8 cellular contexts compared by ENCODE assay signal in the genomic region with DNA sequence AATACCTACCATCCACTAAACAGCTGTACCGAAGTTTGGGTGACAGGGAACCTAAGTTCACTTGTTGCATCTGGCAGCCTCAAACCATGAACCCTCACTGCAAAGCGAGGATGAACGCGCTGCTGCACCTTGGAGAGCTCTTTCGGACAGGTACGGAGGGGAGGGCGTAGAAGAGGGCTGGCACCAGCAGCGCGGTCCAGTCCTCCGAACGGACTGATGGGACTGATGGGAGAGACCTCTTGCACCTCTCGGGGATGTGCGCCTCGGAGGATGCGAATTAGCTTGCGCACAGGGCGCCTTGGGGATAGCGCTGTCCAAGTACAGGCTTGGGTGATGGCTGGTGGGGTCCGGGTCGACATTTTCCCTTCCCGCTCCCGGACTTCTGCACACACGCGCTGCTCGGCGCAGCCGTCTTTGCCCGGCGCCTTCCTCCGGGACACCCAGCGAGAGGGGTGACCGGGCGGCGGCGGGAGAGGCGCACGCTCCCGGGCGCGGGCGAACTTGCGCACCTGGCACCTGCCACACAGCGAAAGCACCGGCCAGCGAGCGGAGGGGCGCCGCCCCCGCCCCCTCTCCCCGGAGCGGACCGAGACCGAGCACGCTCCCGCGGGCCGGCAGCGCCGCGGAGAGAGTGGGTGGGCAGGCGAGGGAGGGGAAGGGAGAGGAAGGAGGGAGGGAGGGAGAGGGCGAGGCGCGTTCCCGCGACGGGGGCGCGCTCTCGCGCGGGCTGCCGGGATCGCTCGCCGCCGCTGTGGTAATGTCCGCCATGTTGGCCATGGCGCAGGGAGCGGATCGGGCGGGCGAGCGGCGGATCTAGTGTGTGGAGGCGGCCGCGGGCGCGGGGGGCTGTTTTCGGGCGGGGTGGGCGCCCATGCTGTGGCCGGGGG. TPM values are rescaled to one million over a fixed set of nuclear protein-coding genes. Genes with fewer than 3 reads are reported as not detected.
DNase-seq lines count a peak whose midpoint lies in the region; ATAC-seq and TF ChIP-seq lines count a peak whose summit lies in the region.

TSS of gene EPC2 (plus strand) at position 754 of the 887 bp plus-strand sequence. CDS start 267 bp downstream, outside the sequence.

- H3K4me1 Mint-ChIP-seq in GM23338 (peaks cover 29% of the 10 kb centered on the region), neural progenitor cell (peaks cover 14% of the 10 kb centered on the region)

- peaks cover 27% of the 10 kb centered on the region for H3K4me1 ChIP-seq in GM23338 (ENCODE audit: insufficient read depth)
- H3K4me1 ChIP-seq in SJCRH30: no peaks in the 10 kb centered on the region
- H3K4me1 ChIP-seq in foreskin keratinocyte: peaks cover 17% of the 10 kb centered on the region
- peaks cover 13% of the 10 kb centered on the region for H3K4me1 ChIP-seq in neural progenitor cell

- H3F3A ChIP-seq in GM23338 (replicated peaks; ENCODE audit: low read depth): 0 out of 2 replicates have a peak, but pooled peaks cover 3% of the 10 kb centered on the region
- H3F3A ChIP-seq in neural progenitor cell (ENCODE audit: low read depth): peaks cover 15% of the 10 kb centered on the region

- H3K9me3 Mint-ChIP-seq in GM23338 (no peaks in the 10 kb centered on the region; the same call in 2 of the 3 replicates), neural progenitor cell (peaks cover 2% of the 10 kb centered on the region)

- H3K4me3 ChIP-seq in GM23338: peak within 1 kb of the TSS; percentile 94
- peak within 1 kb of the TSS; percentile 90 for H3K4me3 ChIP-seq in LNCaP clone FGC (ENCODE audit: low read depth, low read length)
- peak within 1 kb of the TSS; percentile 93 for H3K4me3 ChIP-seq in SJCRH30
- H3K4me3 ChIP-seq in neural progenitor cell: peak within 1 kb of the TSS; percentile 74

- DNase-seq in EL: peak; percentile 81
- DNase-seq in GM23338 (ENCODE audit: low spot score): peak; percentile 84
- peak; percentile 38 for DNase-seq in LNCaP clone FGC (ENCODE audit: low read depth)
- peak; percentile 82 to 86 for DNase-seq in SJCRH30
- DNase-seq in activated gamma-delta T cell treated with anti-CD3 and anti-CD28 coated beads, Interleukin-2, amount 50 U/mL, for 16 hours (ENCODE audit: low read depth): peak; percentile 82
- peak in 1 of 2 donors; percentile 78 for DNase-seq in foreskin keratinocyte
- peak; percentile 92 for DNase-seq in neural progenitor cell (ENCODE audit: low spot score)
- DNase-seq in stromal cell of bone marrow (ENCODE audit: low read depth): peak; percentile 59

- H4K20me1 ChIP-seq in GM23338 (replicated peaks; ENCODE audit: insufficient read depth): peaks cover 33% of the 10 kb centered on the region
- peaks cover 38% of the 10 kb centered on the region for H4K20me1 ChIP-seq in neural progenitor cell (ENCODE audit: low read depth)

- H3K27me3 ChIP-seq in GM23338 (ENCODE audit: insufficient read depth): peaks cover 3% of the 10 kb centered on the region; the same call in 1 of the 2 replicates
- no peaks in the 10 kb centered on the region for H3K27me3 ChIP-seq in SJCRH30
- no peaks in the 10 kb centered on the region for H3K27me3 ChIP-seq in foreskin keratinocyte
- H3K27me3 ChIP-seq in neural progenitor cell: peaks cover 29% of the 10 kb centered on the region

- peak within 1 kb of the TSS; percentile 99 for H3K9ac ChIP-seq in neural progenitor cell

- H3K9me3 ChIP-seq in SJCRH30 (replicated peaks) (no peaks in the 10 kb centered on the region), neural progenitor cell (ENCODE audit: low read depth) (no peaks in the 10 kb centered on the region)

- H3K27me3 Mint-ChIP-seq in GM23338 (ENCODE audit: insufficient read depth, low read depth, poor library complexity) (peaks cover 9% of the 10 kb centered on the region), neural progenitor cell (ENCODE audit: insufficient read depth, low read depth) (peaks cover 10% of the 10 kb centered on the region)

- H3K27ac ChIP-seq in GM23338 (ENCODE audit: low read depth) (peak within 1 kb of the TSS; percentile 96), SJCRH30 (peak within 1 kb of the TSS; percentile 82), foreskin keratinocyte (peak within 1 kb of the TSS; percentile 85), neural progenitor cell (peak within 1 kb of the TSS; percentile 99)

- H3K36me3 ChIP-seq in GM23338 (ENCODE audit: insufficient read depth) (no peaks in the 10 kb centered on the region), SJCRH30 (no peaks in the 10 kb centered on the region; the same call in 1 of the 2 replicates), neural progenitor cell (no peaks in the 10 kb centered on the region)

- peak; percentile 80 for ATAC-seq in GM23338
- ATAC-seq in foreskin keratinocyte: peak; percentile 68

- no peak for TF ChIP-seq CTCF in GM23338 (conservative IDR thresholded peaks at IDR 0.05; ENCODE audit: low read depth in 2 of 2)
- TF ChIP-seq CTCF in LNCaP clone FGC (IDR thresholded peaks at IDR 0.05; ENCODE audit: control insufficient read depth, extremely low read depth, insufficient read depth): no peak
- TF ChIP-seq CTCF in foreskin keratinocyte (conservative IDR thresholded peaks at IDR 0.05): peak; percentile 3
- TF ChIP-seq CTCF in neural progenitor cell (IDR thresholded peaks at IDR 0.05): no peak

- H2AFZ ChIP-seq in GM23338 (peak within 1 kb of the TSS; percentile 11), neural progenitor cell (replicated peaks) (peak within 1 kb of the TSS; percentile 93)

- H3K36me3 Mint-ChIP-seq in GM23338 (ENCODE audit: low read depth): no peaks in the 10 kb centered on the region
- H3K36me3 Mint-ChIP-seq in neural progenitor cell: peaks cover 11% of the 10 kb centered on the region

- H3K79me2 ChIP-seq in GM23338 (replicated peaks; ENCODE audit: insufficient read depth): peaks cover 40% of the 10 kb centered on the region
- H3K79me2 ChIP-seq in neural progenitor cell (ENCODE audit: low read depth): peaks cover 40% of the 10 kb centered on the region

- H3K27ac Mint-ChIP-seq in GM23338: peak within 1 kb of the TSS; percentile 99
- peak within 1 kb of the TSS; percentile 98 for H3K27ac Mint-ChIP-seq in neural progenitor cell

- H3K9me2 ChIP-seq in GM23338 (ENCODE audit: insufficient read depth): no peaks in the 10 kb centered on the region

- H3K4me2 ChIP-seq in GM23338 (peak within 1 kb of the TSS; percentile 82), neural progenitor cell (peak within 1 kb of the TSS; percentile 87)

- H3K4me3 Mint-ChIP-seq in GM23338 (peak within 1 kb of the TSS; percentile 92), neural progenitor cell (peak within 1 kb of the TSS; percentile 98)

TF ChIP-seq in GM23338, 12 proteins besides CTCF, POLR2A, EP300 and RAD21:
- no peak for TF ChIP-seq EZH2 (IDR thresholded peaks at IDR 0.05; ENCODE audit: low read depth, unreplicated experiment)
- TF ChIP-seq POLR2AphosphoS5 (IDR thresholded peaks at IDR 0.05; ENCODE audit: low read depth): peak; percentile 75
- no peak for TF ChIP-seq STAT1 (IDR thresholded peaks at IDR 0.05; ENCODE audit: unreplicated experiment)
- TF ChIP-seq, protein P1, sequence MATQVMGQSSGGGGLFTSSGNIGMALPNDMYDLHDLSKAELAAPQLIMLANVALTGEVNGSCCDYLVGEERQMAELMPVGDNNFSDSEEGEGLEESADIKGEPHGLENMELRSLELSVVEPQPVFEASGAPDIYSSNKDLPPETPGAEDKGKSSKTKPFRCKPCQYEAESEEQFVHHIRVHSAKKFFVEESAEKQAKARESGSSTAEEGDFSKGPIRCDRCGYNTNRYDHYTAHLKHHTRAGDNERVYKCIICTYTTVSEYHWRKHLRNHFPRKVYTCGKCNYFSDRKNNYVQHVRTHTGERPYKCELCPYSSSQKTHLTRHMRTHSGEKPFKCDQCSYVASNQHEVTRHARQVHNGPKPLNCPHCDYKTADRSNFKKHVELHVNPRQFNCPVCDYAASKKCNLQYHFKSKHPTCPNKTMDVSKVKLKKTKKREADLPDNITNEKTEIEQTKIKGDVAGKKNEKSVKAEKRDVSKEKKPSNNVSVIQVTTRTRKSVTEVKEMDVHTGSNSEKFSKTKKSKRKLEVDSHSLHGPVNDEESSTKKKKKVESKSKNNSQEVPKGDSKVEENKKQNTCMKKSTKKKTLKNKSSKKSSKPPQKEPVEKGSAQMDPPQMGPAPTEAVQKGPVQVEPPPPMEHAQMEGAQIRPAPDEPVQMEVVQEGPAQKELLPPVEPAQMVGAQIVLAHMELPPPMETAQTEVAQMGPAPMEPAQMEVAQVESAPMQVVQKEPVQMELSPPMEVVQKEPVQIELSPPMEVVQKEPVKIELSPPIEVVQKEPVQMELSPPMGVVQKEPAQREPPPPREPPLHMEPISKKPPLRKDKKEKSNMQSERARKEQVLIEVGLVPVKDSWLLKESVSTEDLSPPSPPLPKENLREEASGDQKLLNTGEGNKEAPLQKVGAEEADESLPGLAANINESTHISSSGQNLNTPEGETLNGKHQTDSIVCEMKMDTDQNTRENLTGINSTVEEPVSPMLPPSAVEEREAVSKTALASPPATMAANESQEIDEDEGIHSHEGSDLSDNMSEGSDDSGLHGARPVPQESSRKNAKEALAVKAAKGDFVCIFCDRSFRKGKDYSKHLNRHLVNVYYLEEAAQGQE (IDR thresholded peaks at IDR 0.05; ENCODE audit: unreplicated experiment): peak; percentile 77
- TF ChIP-seq, protein P2, sequence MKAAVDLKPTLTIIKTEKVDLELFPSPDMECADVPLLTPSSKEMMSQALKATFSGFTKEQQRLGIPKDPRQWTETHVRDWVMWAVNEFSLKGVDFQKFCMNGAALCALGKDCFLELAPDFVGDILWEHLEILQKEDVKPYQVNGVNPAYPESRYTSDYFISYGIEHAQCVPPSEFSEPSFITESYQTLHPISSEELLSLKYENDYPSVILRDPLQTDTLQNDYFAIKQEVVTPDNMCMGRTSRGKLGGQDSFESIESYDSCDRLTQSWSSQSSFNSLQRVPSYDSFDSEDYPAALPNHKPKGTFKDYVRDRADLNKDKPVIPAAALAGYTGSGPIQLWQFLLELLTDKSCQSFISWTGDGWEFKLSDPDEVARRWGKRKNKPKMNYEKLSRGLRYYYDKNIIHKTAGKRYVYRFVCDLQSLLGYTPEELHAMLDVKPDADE (IDR thresholded peaks at IDR 0.05): 0 out of 2 replicates have a peak, but pooled peaks have one; percentile 17

RNA-seq across cellular contexts. Expression of gene EPC2, which starts in this region (rescaled TPM):
- total RNA-seq in GM23338 (2014; rRNA removed; shearing (Covaris generic)): 27.0 and 28.2 TPM in 2 replicates
- polyA plus RNA-seq in GM23338 (2016; fragmentation: Nextera tagmentation; extraction: Ambion mirVana) (6.3 TPM in 2 replicates), foreskin keratinocyte (2.6 and 3.2 TPM in 2 replicates)
- 29.8 and 33.1 TPM in 2 replicates for total RNA-seq in SJCRH30 (2014; rRNA removed; shearing (Covaris generic))
- total RNA-seq in foreskin keratinocyte (11.3 and 11.5 TPM in 2 replicates), neural progenitor cell (ENCODE audit: low replicate concordance) (28.0 and 39.3 TPM in 2 replicates)
